ENCODE assay signal across 8 cellular contexts in the genomic region with DNA sequence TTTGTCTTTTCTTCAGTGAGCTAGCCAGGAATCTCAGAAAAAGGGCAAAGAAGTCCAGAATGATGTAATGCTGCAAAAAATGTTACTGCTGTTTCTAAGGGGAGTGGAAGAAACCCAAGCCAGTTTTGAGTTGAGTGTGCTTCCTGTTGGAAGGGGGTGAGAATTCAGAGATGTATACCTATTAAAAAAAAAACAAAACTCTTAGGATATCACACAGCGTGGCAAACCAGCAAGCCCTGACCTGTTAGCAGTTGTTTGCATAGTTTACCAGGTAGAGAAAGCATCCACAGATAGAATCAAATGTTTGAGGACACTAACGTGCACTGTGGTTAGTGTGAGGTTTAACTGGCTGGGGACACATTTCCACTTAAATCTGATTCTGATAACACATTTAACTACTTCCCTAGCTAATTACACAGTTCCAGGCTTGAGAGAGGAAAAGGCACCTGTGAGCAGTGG. TPM values are rescaled to one million over a fixed set of nuclear protein-coding genes. Genes with fewer than 3 reads are reported as not detected.
DNase-seq lines count a peak whose midpoint lies in the region; ATAC-seq and TF ChIP-seq lines count a peak whose summit lies in the region.

No MANE protein-coding gene starts in this region.

- H3K9me3 ChIP-seq in Peyer's patch = no peaks in the 10 kb centered on the region
- H3K9me3 ChIP-seq in psoas muscle = no peaks in the 10 kb centered on the region

- in situ Hi-C loops in GM13977 (cut with MboI; ENCODE audit: low pct_unique_long_range_greater_than_20kb, low sequenced_read_pairs, unreplicated experiment) = no loop called here

- H3K27ac ChIP-seq in Peyer's patch = peak overlapping the region in 1 of 4 donors; percentile 39
- H3K27ac ChIP-seq in psoas muscle = no peak overlapping the region

- H3K4me3 ChIP-seq in Peyer's patch (no peak overlapping the region), psoas muscle (no peak overlapping the region)

- no peaks in the 10 kb centered on the region for H3K27me3 ChIP-seq in Peyer's patch
- H3K27me3 ChIP-seq in psoas muscle (ENCODE audit: insufficient read depth in 3 of 3, low read length in 2 of 3) = peaks cover 1 to 8% (median 8%) of the 10 kb centered on the region in 3 donors

- DNase-seq in GM13977 (ENCODE audit: low spot score) (peak; percentile 22), NCI-H128 (lab: John Stamatoyannopoulos, UW; ENCODE audit: unreplicated experiment) (peak; percentile 67), hepatic stellate cell (ENCODE audit: low spot score) (peak; percentile 27), cerebellar nuclear complex (lab: John Stamatoyannopoulos, UW) (no peak), hippocampal formation (lab: John Stamatoyannopoulos, UW) (no peak), Peyer's patch (no peak), psoas muscle (no peak)

- TF ChIP-seq POLR2A in Peyer's patch (IDR thresholded peaks at IDR 0.05) = no peak

- no peaks in the 10 kb centered on the region for H3K4me1 ChIP-seq in Peyer's patch
- no peaks in the 10 kb centered on the region for H3K4me1 ChIP-seq in psoas muscle

- H3K36me3 ChIP-seq in Peyer's patch (no peaks in the 10 kb centered on the region), psoas muscle (ENCODE audit: insufficient read depth in 1 of 2, low read depth in 1 of 2) (no peaks in the 10 kb centered on the region)

- intact Hi-C loops in psoas muscle (cut with DNase I) = no loop called here

- ATAC-seq in GM21786 (IDR thresholded peaks at IDR 0.05; ENCODE audit: unreplicated experiment) (peak; percentile 58), psoas muscle (no peak)

- 53 to 57% (median 56%) methylated on average over 2 of the region's 2 CpGs for WGBS in psoas muscle, 3 donors

- TF ChIP-seq CTCF in GM13977 (IDR thresholded peaks at IDR 0.05; ENCODE audit: extremely low read depth, insufficient read depth, missing control alignments) (no peak), Peyer's patch (IDR thresholded peaks at IDR 0.05) (no peak), psoas muscle (IDR thresholded peaks at IDR 0.05) (no peak)

RNA-seq across cellular contexts. Expression of a gene that starts 11.4 kb away (rescaled TPM):
- total RNA-seq in Peyer's patch (10 to 100 TPM in 1 of 4 donors, 1 to 10 TPM in 2, not detected in 1; 6.7 to 39.6 (median 8.0) TPM), psoas muscle (1 to 10 TPM in 3 of 4 donors, under 1 TPM in 1; 0.67 to 1.9 (median 1.1) TPM)
- polyA plus RNA-seq in psoas muscle = 1 to 10 TPM in 1 of 3 donors, under 1 TPM in 2; 0.64 to 1.2 (median 0.73) TPM

Comparison
In these comparisons a context has a peak if more than half of its experiments do, and no peak if none do; other contexts are left out.
1. DNase-seq: peak in GM13977 (single experiment), NCI-H128 (single experiment) and hepatic stellate cell (single experiment); none in cerebellar nuclear complex (0 of 2), hippocampal formation (0 of 2), Peyer's patch (0 of 3) and psoas muscle (0 of 2).